ENCODE assay signal across 9 cellular contexts in the genomic region with DNA sequence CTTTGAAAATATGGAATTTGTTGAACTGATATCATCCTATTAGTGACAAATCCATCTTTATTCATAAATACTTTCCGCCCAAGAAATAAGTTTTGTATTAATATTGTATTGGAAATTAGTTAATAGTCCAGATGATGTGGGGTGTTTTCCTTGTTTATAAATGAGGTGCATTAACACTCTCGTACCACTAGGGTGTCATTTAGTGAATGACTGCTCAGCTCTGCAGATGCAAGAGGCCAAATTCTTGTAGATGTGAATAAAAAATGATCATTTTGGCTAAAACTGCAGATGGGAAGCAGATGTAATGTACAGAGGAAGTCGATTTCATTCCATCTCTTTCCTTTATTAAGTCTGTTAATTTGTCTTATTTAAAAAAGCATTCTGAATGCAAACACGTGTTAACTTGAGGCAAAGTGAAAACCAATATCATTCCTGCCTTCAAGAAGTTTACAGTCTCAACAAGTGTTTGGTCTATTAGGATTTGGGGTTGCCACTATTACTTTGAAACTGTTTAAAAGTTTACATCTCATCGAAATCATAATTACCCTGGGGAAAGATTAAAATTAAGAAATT.
A peak's percentile ranks its signal among the peaks of the same experiment; 100 is the strongest.
DNase-seq lines count a peak whose midpoint lies in the region; ATAC-seq and TF ChIP-seq lines count a peak whose summit lies in the region.
"Had no signal": no experiment of that assay in that cellular context is flagged by ENCODE, and none has a peak within 500 bp of the region (broad histone marks: within the 10 kb centered on the region; RNA-seq: fewer than 3 reads in every experiment).

No MANE protein-coding gene starts in this region.

- H3K4me3 Mint-ChIP-seq in activated CD4-positive, alpha-beta T cell treated with anti-CD3 and anti-CD28 coated beads, Interleukin-2, amount 10 ng/mL, durations not matched to agents 7 days and 5 days = no peak overlapping the region

- H3K9me3 ChIP-seq in OCI-LY3 (ENCODE audit: insufficient read depth, low read length) = no peaks in the 10 kb centered on the region

- POLR2A ChIA-PET in activated CD4-positive, alpha-beta T cell treated with anti-CD3 and anti-CD28 coated beads, Interleukin-2, amount 10 ng/mL, durations not matched to agents 7 days and 5 days (lab: Charles Lee) = no interaction called here

- H3K9ac ChIP-seq in OCI-LY3 (ENCODE audit: low read length) = no peak overlapping the region

- no peaks in the 10 kb centered on the region for H3K79me2 ChIP-seq in OCI-LY3 (ENCODE audit: low read length)

- CTCF ChIA-PET in activated CD4-positive, alpha-beta T cell treated with anti-CD3 and anti-CD28 coated beads, Interleukin-2, amount 10 ng/mL, durations not matched to agents 7 days and 5 days (lab: Charles Lee) = no interaction called here

- H3K27me3 Mint-ChIP-seq in activated CD4-positive, alpha-beta T cell treated with anti-CD3 and anti-CD28 coated beads, Interleukin-2, amount 10 ng/mL, durations not matched to agents 7 days and 5 days = peaks cover 64% of the 10 kb centered on the region

- no peak overlapping the region for H3K27ac Mint-ChIP-seq in activated CD4-positive, alpha-beta T cell treated with anti-CD3 and anti-CD28 coated beads, Interleukin-2, amount 10 ng/mL, durations not matched to agents 7 days and 5 days

- DNase-seq in foreskin keratinocyte = no peak
- no peak for DNase-seq in activated naive CD4-positive, alpha-beta T cell treated with Interleukin-2 at 50 U/mL for 16 hours
- no peak for DNase-seq in NCI-H1105 treated with DMSO at 0.1 percent for 48 hours (lab: John Stamatoyannopoulos, UW)
- no peak for DNase-seq in activated CD4-positive, alpha-beta T cell treated with anti-CD3 and anti-CD28 coated beads, Interleukin-2, amount 10 ng/mL, durations not matched to agents 7 days and 5 days

- 0 out of 2 replicates have a peak, but pooled peaks cover 5% of the 10 kb centered on the region for H3K4me1 ChIP-seq in OCI-LY3 (ENCODE audit: low read length)
- H3K4me1 ChIP-seq in foreskin keratinocyte = no peaks in the 10 kb centered on the region

- H4K20me1 ChIP-seq in OCI-LY3 (ENCODE audit: insufficient read depth, low read length) = no peaks in the 10 kb centered on the region

- no peaks in the 10 kb centered on the region for H3K36me3 ChIP-seq in OCI-LY3 (replicated peaks; ENCODE audit: low read depth, low read length)

- peak; percentile 59 for TF ChIP-seq CTCF in 22Rv1 (IDR thresholded peaks at IDR 0.05)
- TF ChIP-seq CTCF in GM12874 (IDR thresholded peaks at IDR 0.05; ENCODE audit: insufficient read depth, low read depth, low read length) = peak; percentile 28; the same call in 1 of the 2 replicates
- peak; percentile 53 for TF ChIP-seq CTCF in OCI-LY3 (IDR thresholded peaks at IDR 0.05; ENCODE audit: low read depth, low read length)
- TF ChIP-seq CTCF in foreskin keratinocyte (conservative IDR thresholded peaks at IDR 0.05) = peak; percentile 62

- peaks cover 16% of the 10 kb centered on the region for H3K4me1 Mint-ChIP-seq in activated CD4-positive, alpha-beta T cell treated with anti-CD3 and anti-CD28 coated beads, Interleukin-2, amount 10 ng/mL, durations not matched to agents 7 days and 5 days

- H3K27me3 ChIP-seq in OCI-LY3 (ENCODE audit: low read depth, low read length) = peaks cover 4% of the 10 kb centered on the region
- H3K27me3 ChIP-seq in foreskin keratinocyte = peaks cover 38% of the 10 kb centered on the region

- H3K9me3 Mint-ChIP-seq in activated CD4-positive, alpha-beta T cell treated with anti-CD3 and anti-CD28 coated beads, Interleukin-2, amount 10 ng/mL, durations not matched to agents 7 days and 5 days = no peaks in the 10 kb centered on the region

- no peak overlapping the region for H3K4me2 ChIP-seq in OCI-LY3 (ENCODE audit: low read length)

- H3K4me3 ChIP-seq in OCI-LY3 (ENCODE audit: low read length) = no peak overlapping the region
- H3K4me3 ChIP-seq: SK-N-MC had no signal

- H2AFZ ChIP-seq in OCI-LY3 (ENCODE audit: low read depth, low read length) = no peak overlapping the region

- H3K27ac ChIP-seq in 22Rv1 = no peak overlapping the region
- no peak overlapping the region for H3K27ac ChIP-seq in OCI-LY3 (ENCODE audit: low read length)
- H3K27ac ChIP-seq in foreskin keratinocyte = no peak overlapping the region
- H3K27ac ChIP-seq: SK-N-MC had no signal

- ATAC-seq in foreskin keratinocyte (no peak), GM18511 (IDR thresholded peaks at IDR 0.05; ENCODE audit: unreplicated experiment) (no peak)

- H3K36me3 Mint-ChIP-seq in activated CD4-positive, alpha-beta T cell treated with anti-CD3 and anti-CD28 coated beads, Interleukin-2, amount 10 ng/mL, durations not matched to agents 7 days and 5 days (ENCODE audit: low read depth) = no peaks in the 10 kb centered on the region
